In genomic region chr13:75365724-75366173, GRCh38 we compare ENCODE assay signal across 1 cellular context.
TF ChIP-seq lines count a peak whose summit lies in the region.

No MANE protein-coding gene starts in this region.

TF ChIP-seq in WTC11, 78 proteins besides CTCF, POLR2A, EP300 and RAD21 (continued from another document):
- TF ChIP-seq AR (CRISPR knock-in tag; IDR thresholded peaks at IDR 0.05) (no peak), ZNF671 (CRISPR knock-in tag; IDR thresholded peaks at IDR 0.05) (no peak), ZSCAN18 (CRISPR knock-in tag; IDR thresholded peaks at IDR 0.05) (no peak), CREB1 (CRISPR knock-in tag; IDR thresholded peaks at IDR 0.05) (no peak), JUN (CRISPR knock-in tag; IDR thresholded peaks at IDR 0.05) (no peak), ZNF138 (CRISPR knock-in tag; conservative IDR thresholded peaks at IDR 0.05) (no peak), ELF4 (CRISPR knock-in tag; IDR thresholded peaks at IDR 0.05; ENCODE audit: low read depth) (no peak), E2F1 (CRISPR knock-in tag; IDR thresholded peaks at IDR 0.05) (no peak), USF2 (CRISPR knock-in tag; IDR thresholded peaks at IDR 0.05) (no peak), HMGA2 (CRISPR knock-in tag; IDR thresholded peaks at IDR 0.05) (no peak), RELA (CRISPR knock-in tag; IDR thresholded peaks at IDR 0.05; ENCODE audit: borderline replicate concordance) (no peak), ZBTB43 (CRISPR knock-in tag; IDR thresholded peaks at IDR 0.05) (no peak), RORB (CRISPR knock-in tag; IDR thresholded peaks at IDR 0.05) (no peak), E2F4 (CRISPR knock-in tag; IDR thresholded peaks at IDR 0.05; ENCODE audit: borderline replicate concordance, low read depth) (no peak)
